ENCODE assay signal across 8 cellular contexts in genomic region chr20:50169329-50169823, GRCh38. TPM values are rescaled to one million over a fixed set of nuclear protein-coding genes. Genes with fewer than 3 reads are reported as not detected.
DNase-seq lines count a peak whose midpoint lies in the region; ATAC-seq and TF ChIP-seq lines count a peak whose summit lies in the region.

No MANE protein-coding gene starts in this region.

- WGBS in prostate gland: 22% methylated on average over 5 of the region's 5 CpGs

- in situ Hi-C loops in SK-MEL-5 (cut with HindIII; ENCODE audit: low pct_unique_long_range_greater_than_20kb, low sequenced_read_pairs): no loop called here

- no peak for ATAC-seq in HG03521 (IDR thresholded peaks at IDR 0.05; ENCODE audit: unreplicated experiment)
- ATAC-seq in GM18511 (IDR thresholded peaks at IDR 0.05; ENCODE audit: unreplicated experiment): no peak

- peaks cover 2% of the 10 kb centered on the region for H3K9me3 Mint-ChIP-seq in activated naive CD4-positive, alpha-beta T cell treated with anti-CD3 and anti-CD28 coated beads for 36 hours

- peaks cover 15% of the 10 kb centered on the region for H3K4me1 Mint-ChIP-seq in activated naive CD4-positive, alpha-beta T cell treated with anti-CD3 and anti-CD28 coated beads for 36 hours (ENCODE audit: low read depth)

- DNase-seq in DMS53 (lab: John Stamatoyannopoulos, UW): peak; percentile 81
- DNase-seq in LNCaP clone FGC (ENCODE audit: low read depth): no peak
- peak; percentile 87 for DNase-seq in SK-MEL-5 (ENCODE audit: low read depth, low spot score)
- peak; percentile 94 for DNase-seq in activated naive CD4-positive, alpha-beta T cell treated with anti-CD3 and anti-CD28 coated beads for 36 hours
- DNase-seq in cardiac muscle cell (ENCODE audit: low read depth in 1 of 2, low spot score in 1 of 2): peak; percentile 80 to 83
- DNase-seq in prostate gland (ENCODE audit: low spot score): peak; percentile 81

- CTCF ChIA-PET in activated naive CD4-positive, alpha-beta T cell treated with anti-CD3 and anti-CD28 coated beads for 36 hours (lab: Charles Lee): interaction anchor here (0.7 to 7.0 kb wide), 26 partner anchors 9 to 310 kb away, joined by 3 to 164 read pairs (median 4); partner anchors contain the start of genes PEDS1 and UBE2V1

- peaks cover 11% of the 10 kb centered on the region for H3K27me3 Mint-ChIP-seq in activated naive CD4-positive, alpha-beta T cell treated with anti-CD3 and anti-CD28 coated beads for 36 hours (ENCODE audit: low read depth)

- intact Hi-C loops in activated naive CD4-positive, alpha-beta T cell treated with anti-CD3 and anti-CD28 coated beads for 36 hours (cut with micrococcal nuclease): loop anchor here (1.0 to 2.0 kb wide), 3 partner anchors 48 to 190 kb away; no protein-coding TSS in a partner anchor
- intact Hi-C loops in prostate gland (cut with DNase I): loop anchor here (1.0 kb wide), 1 partner anchor 48 kb away; no protein-coding TSS in a partner anchor

- no peak for TF ChIP-seq POLR2A in prostate gland (IDR thresholded peaks at IDR 0.05)

- H3K36me3 ChIP-seq in cardiac muscle cell (no peaks in the 10 kb centered on the region), prostate gland (no peaks in the 10 kb centered on the region)

- H3K4me3 ChIP-seq in LNCaP clone FGC (ENCODE audit: low read depth, low read length): no peak overlapping the region
- H3K4me3 ChIP-seq in cardiac muscle cell: no peak overlapping the region
- no peak overlapping the region for H3K4me3 ChIP-seq in prostate gland

- no peaks in the 10 kb centered on the region for H3K27me3 ChIP-seq in cardiac muscle cell
- H3K27me3 ChIP-seq in prostate gland (replicated peaks; ENCODE audit: insufficient read depth): no peaks in the 10 kb centered on the region

- H3K27ac Mint-ChIP-seq in activated naive CD4-positive, alpha-beta T cell treated with anti-CD3 and anti-CD28 coated beads for 36 hours: no peak overlapping the region

- TF ChIP-seq CTCF in LNCaP clone FGC (IDR thresholded peaks at IDR 0.05; ENCODE audit: control insufficient read depth, extremely low read depth, insufficient read depth) (peak; percentile 96), cardiac muscle cell (IDR thresholded peaks at IDR 0.05; ENCODE audit: low read depth, low read length) (peak; percentile 98), prostate gland (IDR thresholded peaks at IDR 0.05) (peak; percentile 85 to 98 (median 96))

- H3K36me3 Mint-ChIP-seq in activated naive CD4-positive, alpha-beta T cell treated with anti-CD3 and anti-CD28 coated beads for 36 hours (ENCODE audit: low read depth): no peaks in the 10 kb centered on the region

- no peaks in the 10 kb centered on the region for H3K9me3 ChIP-seq in cardiac muscle cell (ENCODE audit: low read depth)
- no peaks in the 10 kb centered on the region for H3K9me3 ChIP-seq in prostate gland

- H3K27ac ChIP-seq in cardiac muscle cell: no peak overlapping the region
- H3K27ac ChIP-seq in prostate gland: no peak overlapping the region

- H3K4me1 ChIP-seq in cardiac muscle cell (ENCODE audit: low read depth): peaks cover 15% of the 10 kb centered on the region
- H3K4me1 ChIP-seq in prostate gland (replicated peaks): peaks cover 3% of the 10 kb centered on the region

- H3K4me3 Mint-ChIP-seq in activated naive CD4-positive, alpha-beta T cell treated with anti-CD3 and anti-CD28 coated beads for 36 hours: no peak overlapping the region

RNA-seq across cellular contexts. Expression of gene PEDS1, which starts 15.9 kb away (rescaled TPM):
- 38.6 and 41.1 TPM in 2 replicates for total RNA-seq in SK-MEL-5 (2014; rRNA removed; shearing (Covaris generic))
- polyA plus RNA-seq in SK-MEL-5 (2015; cell fraction: cytosol; rRNA removed): 57.4 and 64.0 TPM in 2 replicates
- polyA plus RNA-seq in SK-MEL-5 (2015; cell fraction: nucleus; rRNA removed): 17.6 and 22.2 TPM in 2 replicates
- 10 to 100 TPM; 10.4 to 11.2 TPM for total RNA-seq in activated naive CD4-positive, alpha-beta T cell treated with anti-CD3 and anti-CD28 coated beads for 36 hours
- 36.9 and 38.4 TPM in 2 replicates for total RNA-seq in cardiac muscle cell
- polyA plus RNA-seq in cardiac muscle cell: 37.2 and 43.9 TPM in 2 replicates
- 10 to 100 TPM; 34.5 to 54.8 TPM for total RNA-seq in prostate gland

RNA-seq across cellular contexts. Expression of gene CEBPB, which starts 21.3 kb away (rescaled TPM):
- 47.4 and 69.6 TPM in 2 replicates for total RNA-seq in SK-MEL-5 (2014; rRNA removed; shearing (Covaris generic))
- polyA plus RNA-seq in SK-MEL-5 (2015; cell fraction: cytosol; rRNA removed): 149 and 166 TPM in 2 replicates
- polyA plus RNA-seq in SK-MEL-5 (2015; cell fraction: nucleus; rRNA removed): 47.7 and 80.3 TPM in 2 replicates
- 10 to 100 TPM; 38.5 to 38.6 TPM for total RNA-seq in activated naive CD4-positive, alpha-beta T cell treated with anti-CD3 and anti-CD28 coated beads for 36 hours
- 18.2 and 22.0 TPM in 2 replicates for total RNA-seq in cardiac muscle cell
- polyA plus RNA-seq in cardiac muscle cell: 22.9 and 30.8 TPM in 2 replicates
- 10 to 100 TPM; 72.8 to 77.2 TPM for total RNA-seq in prostate gland

RNA-seq across cellular contexts. Expression of gene UBE2V1, which starts 56.4 kb away (rescaled TPM):
- total RNA-seq in SK-MEL-5 (2014; rRNA removed; shearing (Covaris generic)): 53.1 and 66.6 TPM in 2 replicates
- polyA plus RNA-seq in SK-MEL-5 (2015; cell fraction: cytosol; rRNA removed): 131 and 137 TPM in 2 replicates
- 83.9 and 84.9 TPM in 2 replicates for polyA plus RNA-seq in SK-MEL-5 (2015; cell fraction: nucleus; rRNA removed)
- total RNA-seq in activated naive CD4-positive, alpha-beta T cell treated with anti-CD3 and anti-CD28 coated beads for 36 hours: 100 to 1,000 TPM; 124 to 137 TPM
- total RNA-seq in cardiac muscle cell (64.0 and 126 TPM in 2 replicates), prostate gland (10 to 100 TPM; 47.1 to 64.7 TPM)
- polyA plus RNA-seq in cardiac muscle cell: 164 and 173 TPM in 2 replicates
